ENCODE assay signal across 15 cellular contexts in genomic region chr2:207288628-207289027, GRCh38.
DNase-seq lines count a peak whose midpoint lies in the region; ATAC-seq and TF ChIP-seq lines count a peak whose summit lies in the region.
"Had no signal": no experiment of that assay in that cellular context is flagged by ENCODE, and none has a peak within 500 bp of the region (broad histone marks: within the 10 kb centered on the region; RNA-seq: fewer than 3 reads in every experiment).

No MANE protein-coding gene starts in this region.

- intact Hi-C loops in aorta (cut with DNase I): no loop called here

- no peak for DNase-seq in aorta
- DNase-seq in ureter (ENCODE audit: low spot score): no peak
- DNase-seq in NCI-H1436 treated with DMSO at 0.1 percent for 48 hours (lab: John Stamatoyannopoulos, UW): no peak
- no peak for DNase-seq in WERI-Rb-1
- DNase-seq: C1 segment of cervical spinal cord, immature natural killer cell, KBM-7, NCI-H446 treated with DMSO at 0.1 percent for 48 hours had no signal

- H3K36me3 ChIP-seq in aorta (ENCODE audit: control insufficient read depth in 1 of 2, insufficient read depth in 2 of 2, low read length in 1 of 2) (no peaks in the 10 kb centered on the region), WERI-Rb-1 (no peaks in the 10 kb centered on the region)
- H3K36me3 ChIP-seq: breast epithelium, esophagus muscularis mucosa, SJSA1 had no signal

- H3K27me3 ChIP-seq in aorta (ENCODE audit: control insufficient read depth in 1 of 2, insufficient read depth in 2 of 2, low read length in 1 of 2) (peaks cover 0 to 2% of the 10 kb centered on the region in 2 donors), WERI-Rb-1 (ENCODE audit: insufficient read depth, low read depth, severe bottlenecking) (no peaks in the 10 kb centered on the region)
- H3K27me3 ChIP-seq: breast epithelium, esophagus muscularis mucosa, SJSA1 had no signal

- ATAC-seq in GM18508 (IDR thresholded peaks at IDR 0.05; ENCODE audit: insufficient read depth, unreplicated experiment): peak; percentile 36
- peak; percentile 54 for ATAC-seq in HG02610 (IDR thresholded peaks at IDR 0.05; ENCODE audit: unreplicated experiment)
- peak; percentile 52 for ATAC-seq in HG03571 (IDR thresholded peaks at IDR 0.05; ENCODE audit: unreplicated experiment)
- no peak for ATAC-seq in aorta (ENCODE audit: low FRiP score)

- TF ChIP-seq CTCF in 22Rv1 (IDR thresholded peaks at IDR 0.05): no peak
- TF ChIP-seq CTCF in WERI-Rb-1 (IDR thresholded peaks at IDR 0.05; ENCODE audit: low read depth, low read length): no peak

- H3K27ac ChIP-seq in 22Rv1 (peak overlapping the region; percentile 41), aorta (ENCODE audit: low read depth in 1 of 2, low read length in 2 of 2) (no peak overlapping the region), WERI-Rb-1 (no peak overlapping the region)
- H3K27ac ChIP-seq: breast epithelium, esophagus muscularis mucosa, SJSA1 had no signal

- H3K9me3 ChIP-seq in aorta (ENCODE audit: control insufficient read depth, low read length) (no peaks in the 10 kb centered on the region), WERI-Rb-1 (ENCODE audit: severe bottlenecking) (no peaks in the 10 kb centered on the region)
- H3K9me3 ChIP-seq: breast epithelium, esophagus muscularis mucosa had no signal

- no peak overlapping the region for H3K4me3 ChIP-seq in aorta (ENCODE audit: low read length in 2 of 2)
- H3K4me3 ChIP-seq in WERI-Rb-1 (ENCODE audit: low read depth, low read length): no peak overlapping the region
- H3K4me3 ChIP-seq: breast epithelium, esophagus muscularis mucosa, SJSA1 had no signal

- 52 to 55% methylated on average over 4 of the region's 4 CpGs for WGBS in aorta, 2 donors

- H3K4me1 ChIP-seq in aorta (ENCODE audit: control insufficient read depth in 1 of 2, insufficient read depth in 2 of 2, low read length in 2 of 2): no peaks in the 10 kb centered on the region
- H3K4me1 ChIP-seq: breast epithelium had no signal
